In the genomic region with DNA sequence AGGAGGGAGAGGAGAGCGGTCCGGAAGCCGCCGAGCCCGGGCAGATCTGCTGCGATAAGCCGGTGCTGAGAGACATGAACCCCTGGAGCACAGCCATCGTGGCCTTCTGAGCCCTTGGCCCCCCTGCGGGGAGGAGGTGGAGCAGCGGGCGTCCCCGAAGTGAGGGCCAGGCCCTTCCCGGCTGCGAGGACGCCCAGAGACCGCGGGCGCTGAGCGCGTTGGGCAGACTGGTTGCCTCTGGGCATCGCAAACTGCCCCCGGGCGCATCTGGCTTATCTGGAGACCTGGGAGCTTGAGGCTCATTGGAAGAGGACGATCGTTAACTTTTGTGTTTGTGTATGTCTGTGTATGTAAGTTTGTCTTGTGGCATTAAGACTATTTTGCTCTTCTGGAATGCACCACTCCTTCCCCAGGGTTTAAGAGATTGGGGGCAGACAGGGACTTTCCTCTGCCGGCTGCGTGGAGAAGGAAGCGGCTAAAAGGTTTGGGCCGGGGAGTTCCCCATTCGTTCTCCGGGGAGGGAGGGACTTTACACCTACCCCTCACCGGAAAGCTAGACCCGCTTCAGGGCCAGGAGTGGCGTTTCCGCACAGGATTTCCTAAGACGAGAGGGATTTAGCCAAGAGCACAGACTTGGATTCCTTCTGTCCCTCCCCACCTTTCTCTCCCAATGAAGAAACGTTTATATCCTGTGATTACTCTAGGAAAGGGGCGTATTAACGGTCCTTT, we compare ENCODE assay signal across 8 cellular contexts. TPM values are rescaled to one million over a fixed set of nuclear protein-coding genes. Genes with fewer than 3 reads are reported as not detected.
DNase-seq lines count a peak whose midpoint lies in the region; ATAC-seq and TF ChIP-seq lines count a peak whose summit lies in the region.

No MANE protein-coding gene starts in this region.

- intact Hi-C loops in left colon (cut with DNase I, micrococcal nuclease): loop anchor here (5.0 to 10.0 kb wide), 2 partner anchors 52 to 55 kb away; no protein-coding TSS in a partner anchor

- H3K4me3 ChIP-seq in WERI-Rb-1 (ENCODE audit: low read depth, low read length) (peak overlapping the region; percentile 60), cardiac fibroblast (replicated peaks in 1 of 2; ENCODE audit: low read depth in 2 of 2, low read length in 2 of 2) (peak overlapping the region; percentile 89 to 92)

- peaks cover 31% of the 10 kb centered on the region for H3K36me3 ChIP-seq in WERI-Rb-1

- H3K9me3 ChIP-seq in WERI-Rb-1 (ENCODE audit: severe bottlenecking): no peaks in the 10 kb centered on the region

- TF ChIP-seq CTCF in WERI-Rb-1 (IDR thresholded peaks at IDR 0.05; ENCODE audit: low read depth, low read length): no peak
- no peak for TF ChIP-seq CTCF in cardiac fibroblast (IDR thresholded peaks at IDR 0.05; ENCODE audit: low read depth, low read length)

- H3K27me3 ChIP-seq in WERI-Rb-1 (ENCODE audit: insufficient read depth, low read depth, severe bottlenecking): no peaks in the 10 kb centered on the region

- DNase-seq in GM03348 (ENCODE audit: low spot score) (peak; percentile 61), HCEC 1CT (peak; percentile 60), NCI-H1105 (lab: John Stamatoyannopoulos, UW) (peak; percentile 64), WERI-Rb-1 (no peak), cardiac fibroblast (ENCODE audit: low read depth in 2 of 2) (peak; percentile 76 to 78), left colon (peak; percentile 78 to 80), middle frontal gyrus (ENCODE audit: extremely low spot score, low spot score) (no peak)
- peak; percentile 73 to 77 for DNase-seq in stimulated activated CD4-positive, alpha-beta T cell treated with anti-CD3 and anti-CD28 coated beads, Interleukin-2, amount 100 ng/mL, for 24 hours

- ATAC-seq in left colon: peak; percentile 39

- no peak overlapping the region; the same call in 1 of the 2 replicates for H3K27ac ChIP-seq in WERI-Rb-1

RNA-seq across cellular contexts. Expression of a gene that starts 1.4 kb away (rescaled TPM):
- 10 to 100 TPM; 13.8 to 19.8 TPM for total RNA-seq in left colon

RNA-seq across cellular contexts. Expression of a gene that starts 56.2 kb away (rescaled TPM):
- total RNA-seq in left colon: 1 to 10 TPM; 5.3 to 7.5 TPM

Comparison
In these comparisons a context has a peak if more than half of its experiments do, and no peak if none do; other contexts are left out.
1. DNase-seq: peak in GM03348 (single experiment), HCEC 1CT (single experiment), NCI-H1105 (single experiment), cardiac fibroblast (2 of 2), left colon (2 of 2) and stimulated activated CD4-positive, alpha-beta T cell treated with anti-CD3 and anti-CD28 coated beads, Interleukin-2, amount 100 ng/mL, for 24 hours (2 of 2); none in WERI-Rb-1 (single experiment) and middle frontal gyrus (single experiment).